20 cellular contexts compared by ENCODE assay signal in the genomic region with DNA sequence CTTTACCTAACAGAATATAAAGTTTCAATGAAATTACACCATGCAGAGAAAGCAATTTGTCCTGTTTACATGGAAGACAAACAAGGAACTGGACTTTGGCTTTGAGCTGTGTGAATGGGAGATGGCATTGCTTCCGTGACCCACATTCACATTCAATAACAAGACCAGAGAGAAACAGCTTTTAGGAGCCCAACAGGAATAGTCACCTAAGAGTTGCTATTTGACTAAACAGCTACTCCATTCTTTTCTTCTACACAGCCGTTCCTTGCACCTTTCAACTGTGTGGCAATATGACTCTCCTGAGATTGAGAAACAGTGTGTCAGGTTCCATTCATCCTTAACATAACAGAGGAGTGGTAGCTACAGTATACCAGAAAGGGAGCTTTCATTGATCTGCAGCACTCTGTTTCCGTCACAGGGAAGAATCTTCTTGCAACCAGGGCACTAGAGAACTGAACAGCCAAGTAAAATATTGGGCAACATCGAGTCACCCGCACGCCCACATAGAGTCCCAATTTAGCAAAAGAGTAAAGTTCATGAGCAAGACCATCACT.
DNase-seq lines count a peak whose midpoint lies in the region; ATAC-seq, FAIRE-seq and TF ChIP-seq lines count a peak whose summit lies in the region.
"Had no signal": no experiment of that assay in that cellular context is flagged by ENCODE, and none has a peak within 500 bp of the region (broad histone marks: within the 10 kb centered on the region; RNA-seq: fewer than 3 reads in every experiment).

No MANE protein-coding gene starts in this region.

- dilution Hi-C loops in mammary epithelial cell (cut with HindIII; ENCODE audit: low sequenced_read_pairs): no loop called here

- BruUV-seq in mammary epithelial cell (replicated peaks; lab: Mats Ljungman, UMichigan): no TSS peak
- BruUV-seq in HepG2 (replicated peaks; lab: Mats Ljungman, UMichigan): no TSS peak

- TF ChIP-seq EP300 in HepG2 (IDR thresholded peaks at IDR 0.05; ENCODE audit: low read depth in 2 of 2, low read length in 2 of 2) (peak in 1 of 2 experiments; percentile 77; a peak in 1 of 4 replicates), HepG2 (CRISPR knock-in tag; IDR thresholded peaks at IDR 0.05; ENCODE audit: borderline replicate concordance) (no peak)

- intact Hi-C loops in mammary epithelial cell (cut with micrococcal nuclease) (no loop called here), HepG2 (cut with micrococcal nuclease; ENCODE audit: unreplicated experiment) (no loop called here)

- H2AFZ ChIP-seq in mammary epithelial cell (ENCODE audit: low read depth, low read length) (peak overlapping the region; percentile 72), HepG2 (ENCODE audit: low read length) (no peak overlapping the region)

- peak; percentile 52 for FAIRE-seq in HepG2 (lab: Jason Lieb, UNC)
- FAIRE-seq: TTC549 had no signal

- CTCF ChIA-PET in mammary epithelial cell (lab: Charles Lee; ENCODE audit: low non-redundant PET) (no interaction called here), HepG2 (lab: Yijun Ruan, JAX; ENCODE audit: low intra/inter-chr PET ratio, low total read pairs) (no interaction called here)

- TF ChIP-seq POLR2A in HepG2 (IDR thresholded peaks at IDR 0.05; ENCODE audit: insufficient read depth in 1 of 2, low read depth in 2 of 2, low read length in 2 of 2) (no peak), Peyer's patch (IDR thresholded peaks at IDR 0.05) (no peak)

- peak; percentile 97 for ATAC-seq in HepG2
- ATAC-seq in GM21526 (IDR thresholded peaks at IDR 0.05; ENCODE audit: low FRiP score, unreplicated experiment): no peak
- ATAC-seq: activated naive CD8-positive, alpha-beta T cell treated with anti-CD3 and anti-CD28 coated beads, Interleukin-2, amount 50 U/mL, for 24 hours; left lung; Right ventricle myocardium inferior had no signal

- TF ChIP-seq RAD21 in HepG2 (CRISPR knock-in tag; IDR thresholded peaks at IDR 0.05): no peak

- H3K4me1 ChIP-seq in mammary epithelial cell (ENCODE audit: insufficient read depth, low read length): peaks cover 9% of the 10 kb centered on the region
- peaks cover 23% of the 10 kb centered on the region for H3K4me1 ChIP-seq in HepG2 (ENCODE audit: insufficient read depth, low read length)
- H3K4me1 ChIP-seq in Peyer's patch: no peaks in the 10 kb centered on the region
- H3K4me1 ChIP-seq: left lung, prostate gland, suprapubic skin had no signal

- H3K79me2 ChIP-seq in mammary epithelial cell (ENCODE audit: insufficient read depth, low read length) (no peaks in the 10 kb centered on the region), HepG2 (ENCODE audit: insufficient read depth, low read length) (no peaks in the 10 kb centered on the region)

- no peak overlapping the region for H3K9ac ChIP-seq in mammary epithelial cell (ENCODE audit: insufficient read depth, low read length)
- no peak overlapping the region for H3K9ac ChIP-seq in HepG2 (ENCODE audit: insufficient read depth, low read depth, low read length)

- no peak for TF ChIP-seq CTCF in mammary epithelial cell (conservative IDR thresholded peaks at IDR 0.05 in 1 of 2, IDR thresholded peaks at IDR 0.05 in 1 of 2; ENCODE audit: extremely low read depth in 1 of 2, insufficient read depth in 1 of 2, low read depth in 1 of 2, low read length in 2 of 2)
- TF ChIP-seq CTCF in HepG2 (CRISPR knock-in tag; IDR thresholded peaks at IDR 0.05): no peak
- no peak for TF ChIP-seq CTCF in WERI-Rb-1 (IDR thresholded peaks at IDR 0.05; ENCODE audit: low read depth, low read length)
- no peak for TF ChIP-seq CTCF in Peyer's patch (IDR thresholded peaks at IDR 0.05)

- H3K36me3 ChIP-seq in mammary epithelial cell (ENCODE audit: insufficient read depth, low read length) (no peaks in the 10 kb centered on the region), HepG2 (replicated peaks in 1 of 2; ENCODE audit: control insufficient read depth in 1 of 2, insufficient read depth in 2 of 2, low read length in 2 of 2) (no peaks in the 10 kb centered on the region), WERI-Rb-1 (no peaks in the 10 kb centered on the region), Peyer's patch (no peaks in the 10 kb centered on the region)
- H3K36me3 ChIP-seq: brain microvascular endothelial cell, left lung, prostate gland, suprapubic skin had no signal

- no peak overlapping the region for H3K4me3 ChIP-seq in mammary epithelial cell (replicated peaks in 1 of 3; ENCODE audit: insufficient read depth in 1 of 3, low read depth in 2 of 3, low read length in 3 of 3)
- H3K4me3 ChIP-seq in HepG2 (replicated peaks in 1 of 3; ENCODE audit: insufficient read depth in 1 of 3, low read depth in 2 of 3, low read length in 3 of 3): peak overlapping the region in 2 of 3 experiments; percentile 8 to 13; a peak in 1 of 6 replicates
- no peak overlapping the region for H3K4me3 ChIP-seq in WERI-Rb-1 (ENCODE audit: low read depth, low read length)
- H3K4me3 ChIP-seq in Peyer's patch: no peak overlapping the region
- H3K4me3 ChIP-seq: left lung, prostate gland, suprapubic skin had no signal

- DNase-seq in DMS153 (lab: John Stamatoyannopoulos, UW): peak; percentile 81
- peak; percentile 21 for DNase-seq in HuH-7.5 (ENCODE audit: low spot score)
- DNase-seq in mammary epithelial cell: peak; percentile 31
- DNase-seq in HepG2 (ENCODE audit: low spot score): peak; percentile 77
- DNase-seq in WERI-Rb-1: no peak
- no peak for DNase-seq in Peyer's patch
- DNase-seq in hypothalamus (lab: John Stamatoyannopoulos, UW): no peak
- DNase-seq: activated CD4-positive, alpha-beta T cell treated with anti-CD3 and anti-CD28 coated beads for 4 hours; activated naive CD8-positive, alpha-beta T cell treated with anti-CD3 and anti-CD28 coated beads, Interleukin-2, amount 50 U/mL, for 24 hours; brain microvascular endothelial cell; cortex of kidney; Karpas-422; left lung; NCI-H1048; NCI-H446 had no signal

- POLR2A ChIA-PET in HepG2 (lab: Yijun Ruan, JAX): no interaction called here

- H4K20me1 ChIP-seq in mammary epithelial cell (ENCODE audit: insufficient read depth, low read length): no peaks in the 10 kb centered on the region
- no peaks in the 10 kb centered on the region for H4K20me1 ChIP-seq in HepG2 (ENCODE audit: insufficient read depth, low read length)

- H3K4me2 ChIP-seq in mammary epithelial cell (ENCODE audit: insufficient read depth, low read depth, low read length) (no peak overlapping the region), HepG2 (ENCODE audit: low read depth, low read length) (peak overlapping the region; percentile 52)

- H3K9me3 ChIP-seq in mammary epithelial cell (replicated peaks; ENCODE audit: insufficient read depth, low read length): no peaks in the 10 kb centered on the region
- H3K9me3 ChIP-seq in HepG2 (ENCODE audit: low read length): peaks cover 27% of the 10 kb centered on the region
- no peaks in the 10 kb centered on the region for H3K9me3 ChIP-seq in WERI-Rb-1 (ENCODE audit: severe bottlenecking)
- no peaks in the 10 kb centered on the region for H3K9me3 ChIP-seq in Peyer's patch
- H3K9me3 ChIP-seq: left lung, prostate gland, suprapubic skin had no signal

- H3K27me3 ChIP-seq in mammary epithelial cell (ENCODE audit: insufficient read depth, low read length) (no peaks in the 10 kb centered on the region), HepG2 (ENCODE audit: control insufficient read depth in 1 of 2, insufficient read depth in 2 of 2, low read length in 2 of 2) (no peaks in the 10 kb centered on the region), WERI-Rb-1 (ENCODE audit: insufficient read depth, low read depth, severe bottlenecking) (no peaks in the 10 kb centered on the region), Peyer's patch (no peaks in the 10 kb centered on the region)
- H3K27me3 ChIP-seq: brain microvascular endothelial cell, left lung, suprapubic skin had no signal

- in situ Hi-C loops in mammary epithelial cell (cut with MboI; ENCODE audit: low sequenced_read_pairs in 2 of 2) (no loop called here), HepG2 (cut with HindIII; ENCODE audit: extremely low pct_ligation_motif_present, low pct_unique_long_range_greater_than_20kb) (no loop called here)

- 42% methylated on average over 6 of the region's 6 CpGs for WGBS in mammary epithelial cell (ENCODE audit: low coverage, missing lambda C conversion rate)
- WGBS in HepG2 (ENCODE audit: low lambda C conversion rate): 0% methylated on average over 6 of the region's 6 CpGs

- no peak overlapping the region for H3K27ac ChIP-seq in mammary epithelial cell (ENCODE audit: insufficient read depth, low read depth, low read length)
- peak overlapping the region; percentile 68 for H3K27ac ChIP-seq in HepG2 (ENCODE audit: extremely low read length, insufficient read depth, low read length)
- no peak overlapping the region for H3K27ac ChIP-seq in WERI-Rb-1
- H3K27ac ChIP-seq in Peyer's patch: no peak overlapping the region
- H3K27ac ChIP-seq: brain microvascular endothelial cell, left lung, prostate gland, suprapubic skin had no signal

TF ChIP-seq in HepG2, 621 proteins besides CTCF, POLR2A, EP300 and RAD21 (continues in another document):
- TF ChIP-seq, protein P1, sequence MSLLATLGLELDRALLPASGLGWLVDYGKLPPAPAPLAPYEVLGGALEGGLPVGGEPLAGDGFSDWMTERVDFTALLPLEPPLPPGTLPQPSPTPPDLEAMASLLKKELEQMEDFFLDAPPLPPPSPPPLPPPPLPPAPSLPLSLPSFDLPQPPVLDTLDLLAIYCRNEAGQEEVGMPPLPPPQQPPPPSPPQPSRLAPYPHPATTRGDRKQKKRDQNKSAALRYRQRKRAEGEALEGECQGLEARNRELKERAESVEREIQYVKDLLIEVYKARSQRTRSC (CRISPR knock-in tag; IDR thresholded peaks at IDR 0.05; ENCODE audit: low read depth): no peak
- TF ChIP-seq, protein P2, sequence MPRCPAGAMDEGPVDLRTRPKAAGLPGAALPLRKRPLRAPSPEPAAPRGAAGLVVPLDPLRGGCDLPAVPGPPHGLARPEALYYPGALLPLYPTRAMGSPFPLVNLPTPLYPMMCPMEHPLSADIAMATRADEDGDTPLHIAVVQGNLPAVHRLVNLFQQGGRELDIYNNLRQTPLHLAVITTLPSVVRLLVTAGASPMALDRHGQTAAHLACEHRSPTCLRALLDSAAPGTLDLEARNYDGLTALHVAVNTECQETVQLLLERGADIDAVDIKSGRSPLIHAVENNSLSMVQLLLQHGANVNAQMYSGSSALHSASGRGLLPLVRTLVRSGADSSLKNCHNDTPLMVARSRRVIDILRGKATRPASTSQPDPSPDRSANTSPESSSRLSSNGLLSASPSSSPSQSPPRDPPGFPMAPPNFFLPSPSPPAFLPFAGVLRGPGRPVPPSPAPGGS (CRISPR knock-in tag; IDR thresholded peaks at IDR 0.05): no peak
- TF ChIP-seq PITX1 (CRISPR knock-in tag; IDR thresholded peaks at IDR 0.05) (0 out of 2 replicates have a peak, but pooled peaks have one; percentile 35), MBD4 (IDR thresholded peaks at IDR 0.05; ENCODE audit: borderline replicate concordance, low read length) (peak; percentile 59; the same call in 1 of the 2 replicates)

Comparison
In these comparisons a context has a peak if more than half of its experiments do, and no peak if none do; other contexts are left out.
1. DNase-seq: peak in DMS153 (single experiment), HuH-7.5 (single experiment), mammary epithelial cell (single experiment) and HepG2 (single experiment); none in WERI-Rb-1 (single experiment), Peyer's patch (0 of 3) and hypothalamus (0 of 51).
2. H3K4me3 ChIP-seq: peak in HepG2 (2 of 3); none in mammary epithelial cell (0 of 3), WERI-Rb-1 (single experiment) and Peyer's patch (0 of 4).